Comparison of ENCODE assay signal across 19 cellular contexts in genomic region chr14:88872976-88873375, GRCh38.
"Had no signal": no experiment of that assay in that cellular context is flagged by ENCODE, and none has a peak within 500 bp of the region (broad histone marks: within the 10 kb centered on the region; RNA-seq: fewer than 3 reads in every experiment).

No MANE protein-coding gene starts in this region.

- H2AFZ ChIP-seq: parathyroid adenoma had no signal

- ATAC-seq: left lobe of liver; natural killer cell treated with Interleukin-12 subunit alpha and Interleukin-12 subunit beta and Interleukin-15 and Interleukin-18, amount 100 ng/mL, for 72 hours; psoas muscle; right lobe of liver; stimulated activated naive B cell treated with anti-CD40 and anti-IgM and Interleukin-4, amounts not matched to agents 10 μg/mL and 1 μg/mL and 100 μg/mL, for 72 hours; stimulated activated naive CD8-positive, alpha-beta T cell treated with anti-CD3 and anti-CD28 coated beads, Interleukin-15, amount 100 ng/mL, for 72 hours had no signal

- H3K27me3 ChIP-seq: esophagus squamous epithelium, right lobe of liver, spleen, transverse colon had no signal

- H3K27ac ChIP-seq: esophagus squamous epithelium, parathyroid adenoma, psoas muscle, right lobe of liver, spleen, thoracic aorta, transverse colon had no signal

- H3K4me3 Mint-ChIP-seq: dendritic cell treated with granulocyte-macrophage colony-stimulating factor and Interleukin-4, amounts not matched to agents 40 ng/mL and 50 ng/mL, for 4 days; memory B cell; mesothelial cell of epicardium; natural killer cell treated with Interleukin-12 subunit alpha and Interleukin-12 subunit beta and Interleukin-15 and Interleukin-18, amount 100 ng/mL, for 72 hours; stimulated activated naive B cell treated with anti-CD40 and anti-IgM and Interleukin-4, amounts not matched to agents 10 μg/mL and 1 μg/mL and 100 μg/mL, for 72 hours; stimulated activated naive CD8-positive, alpha-beta T cell treated with anti-CD3 and anti-CD28 coated beads, Interleukin-15, amount 100 ng/mL, for 72 hours had no signal

- H3K27ac Mint-ChIP-seq: dendritic cell treated with granulocyte-macrophage colony-stimulating factor and Interleukin-4, amounts not matched to agents 40 ng/mL and 50 ng/mL, for 4 days; memory B cell; mesothelial cell of epicardium; natural killer cell treated with Interleukin-12 subunit alpha and Interleukin-12 subunit beta and Interleukin-15 and Interleukin-18, amount 100 ng/mL, for 72 hours; stimulated activated naive B cell treated with anti-CD40 and anti-IgM and Interleukin-4, amounts not matched to agents 10 μg/mL and 1 μg/mL and 100 μg/mL, for 72 hours; stimulated activated naive CD8-positive, alpha-beta T cell treated with anti-CD3 and anti-CD28 coated beads, Interleukin-15, amount 100 ng/mL, for 72 hours had no signal

- H3K4me1 Mint-ChIP-seq: memory B cell; mesothelial cell of epicardium; stimulated activated naive B cell treated with anti-CD40 and anti-IgM and Interleukin-4, amounts not matched to agents 10 μg/mL and 1 μg/mL and 100 μg/mL, for 72 hours; stimulated activated naive CD8-positive, alpha-beta T cell treated with anti-CD3 and anti-CD28 coated beads, Interleukin-15, amount 100 ng/mL, for 72 hours had no signal

- H3K27me3 Mint-ChIP-seq: dendritic cell treated with granulocyte-macrophage colony-stimulating factor and Interleukin-4, amounts not matched to agents 40 ng/mL and 50 ng/mL, for 4 days; memory B cell; natural killer cell treated with Interleukin-12 subunit alpha and Interleukin-12 subunit beta and Interleukin-15 and Interleukin-18, amount 100 ng/mL, for 72 hours; stimulated activated naive B cell treated with anti-CD40 and anti-IgM and Interleukin-4, amounts not matched to agents 10 μg/mL and 1 μg/mL and 100 μg/mL, for 72 hours; stimulated activated naive CD8-positive, alpha-beta T cell treated with anti-CD3 and anti-CD28 coated beads, Interleukin-15, amount 100 ng/mL, for 72 hours had no signal

- DNase-seq: esophagus squamous epithelium; islet precursor cell; psoas muscle; retina; right lobe of liver; spleen; stimulated activated CD4-positive, alpha-beta T cell treated with anti-CD3 and anti-CD28 coated beads, Interleukin-15, amount 100 ng/mL, for 24 hours; stimulated activated CD4-positive, alpha-beta T cell treated with anti-CD3 and anti-CD28 coated beads, Interleukin-1b, Interleukin-23, amount 100 ng/mL, for 48 hours; stimulated activated CD4-positive, alpha-beta T cell treated with anti-CD3 and anti-CD28 coated beads, Interleukin-4, amount 100 ng/mL, for 24 hours; stimulated activated naive B cell treated with anti-CD40 and anti-IgM and Interleukin-4, amounts not matched to agents 10 μg/mL and 1 μg/mL and 100 μg/mL, for 72 hours; stimulated activated naive CD8-positive, alpha-beta T cell treated with anti-CD3 and anti-CD28 coated beads, Interleukin-15, amount 100 ng/mL, for 72 hours; transverse colon had no signal

- H3K4me3 ChIP-seq: esophagus squamous epithelium, psoas muscle, right lobe of liver, spleen, thoracic aorta, transverse colon had no signal

- H3K9me3 Mint-ChIP-seq: dendritic cell treated with granulocyte-macrophage colony-stimulating factor and Interleukin-4, amounts not matched to agents 40 ng/mL and 50 ng/mL, for 4 days; memory B cell; mesothelial cell of epicardium; natural killer cell treated with Interleukin-12 subunit alpha and Interleukin-12 subunit beta and Interleukin-15 and Interleukin-18, amount 100 ng/mL, for 72 hours; stimulated activated naive B cell treated with anti-CD40 and anti-IgM and Interleukin-4, amounts not matched to agents 10 μg/mL and 1 μg/mL and 100 μg/mL, for 72 hours; stimulated activated naive CD8-positive, alpha-beta T cell treated with anti-CD3 and anti-CD28 coated beads, Interleukin-15, amount 100 ng/mL, for 72 hours had no signal

- H3K79me2 ChIP-seq: parathyroid adenoma had no signal

- H3K36me3 ChIP-seq: transverse colon had no signal

- H3K4me1 ChIP-seq: esophagus squamous epithelium, parathyroid adenoma, psoas muscle, right lobe of liver, spleen, transverse colon had no signal

- H3K36me3 Mint-ChIP-seq: natural killer cell treated with Interleukin-12 subunit alpha and Interleukin-12 subunit beta and Interleukin-15 and Interleukin-18, amount 100 ng/mL, for 72 hours had no signal
